ENCODE assay signal across 1 cellular context in the genomic region with DNA sequence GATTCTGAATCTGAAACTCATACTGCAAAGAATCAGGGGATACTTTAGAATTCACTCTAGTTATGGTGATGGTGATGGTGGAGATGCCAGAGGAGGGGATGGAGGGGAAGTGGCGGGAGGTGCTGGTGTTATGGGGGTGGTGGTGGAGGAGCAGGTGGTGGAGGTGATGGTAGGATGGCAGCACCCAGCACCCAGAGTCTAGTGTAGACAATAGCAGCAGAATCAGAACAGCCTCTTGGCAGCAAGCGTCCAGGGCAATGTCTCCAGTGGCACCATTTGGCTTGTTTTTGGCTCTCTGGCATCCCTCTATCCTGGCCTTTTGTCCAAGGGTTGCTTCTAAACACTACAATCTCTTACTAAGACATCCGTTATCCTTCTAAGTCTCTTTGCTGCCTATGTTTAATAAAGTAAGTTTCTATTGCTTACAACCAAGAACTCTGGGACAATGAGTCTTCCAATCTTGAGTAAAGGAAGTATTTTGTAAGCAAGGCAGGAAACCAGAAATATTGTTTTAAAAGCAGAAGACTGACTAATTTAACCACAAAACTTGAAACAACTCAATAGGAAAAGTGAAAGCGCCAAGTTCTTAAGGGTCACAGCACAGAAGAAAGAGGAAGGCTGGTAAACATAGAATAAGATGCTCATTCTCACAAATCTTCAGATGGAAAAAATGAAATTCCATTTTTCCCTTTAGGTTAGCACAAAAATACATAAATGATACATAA.
TF ChIP-seq lines count a peak whose summit lies in the region.

No MANE protein-coding gene starts in this region.

TF ChIP-seq in SK-N-SH treated with all-trans-retinoic acid at 6 μM for 48 hours, 23 proteins besides CTCF, POLR2A, EP300 and RAD21:
- no peak for TF ChIP-seq SNAI2 (CRISPR knock-in tag; IDR thresholded peaks at IDR 0.05)
- no peak for TF ChIP-seq OSR1 (CRISPR knock-in tag; IDR thresholded peaks at IDR 0.05)
- no peak for TF ChIP-seq GLIS3 (CRISPR knock-in tag; IDR thresholded peaks at IDR 0.05)
- no peak for TF ChIP-seq TSHZ2 (CRISPR knock-in tag; IDR thresholded peaks at IDR 0.05)
- TF ChIP-seq PATZ1 (CRISPR knock-in tag; IDR thresholded peaks at IDR 0.05; ENCODE audit: borderline replicate concordance): no peak
- TF ChIP-seq, protein P1, sequence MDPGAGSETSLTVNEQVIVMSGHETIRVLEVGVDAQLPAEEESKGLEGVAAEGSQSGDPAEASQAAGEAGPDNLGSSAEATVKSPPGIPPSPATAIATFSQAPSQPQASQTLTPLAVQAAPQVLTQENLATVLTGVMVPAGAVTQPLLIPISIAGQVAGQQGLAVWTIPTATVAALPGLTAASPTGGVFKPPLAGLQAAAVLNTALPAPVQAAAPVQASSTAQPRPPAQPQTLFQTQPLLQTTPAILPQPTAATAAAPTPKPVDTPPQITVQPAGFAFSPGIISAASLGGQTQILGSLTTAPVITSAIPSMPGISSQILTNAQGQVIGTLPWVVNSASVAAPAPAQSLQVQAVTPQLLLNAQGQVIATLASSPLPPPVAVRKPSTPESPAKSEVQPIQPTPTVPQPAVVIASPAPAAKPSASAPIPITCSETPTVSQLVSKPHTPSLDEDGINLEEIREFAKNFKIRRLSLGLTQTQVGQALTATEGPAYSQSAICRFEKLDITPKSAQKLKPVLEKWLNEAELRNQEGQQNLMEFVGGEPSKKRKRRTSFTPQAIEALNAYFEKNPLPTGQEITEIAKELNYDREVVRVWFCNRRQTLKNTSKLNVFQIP (CRISPR knock-in tag; IDR thresholded peaks at IDR 0.05; ENCODE audit: borderline replicate concordance, low read depth): no peak
- TF ChIP-seq CSDC2 (CRISPR knock-in tag; IDR thresholded peaks at IDR 0.05): no peak
- TF ChIP-seq CSRNP3 (CRISPR knock-in tag; IDR thresholded peaks at IDR 0.05): no peak
- no peak for TF ChIP-seq PPARA (CRISPR knock-in tag; IDR thresholded peaks at IDR 0.05; ENCODE audit: borderline replicate concordance)
- no peak for TF ChIP-seq ZFP30 (CRISPR knock-in tag; IDR thresholded peaks at IDR 0.05)
- no peak for TF ChIP-seq TOX (CRISPR knock-in tag; IDR thresholded peaks at IDR 0.05; ENCODE audit: borderline replicate concordance)
- no peak for TF ChIP-seq TCF4 (CRISPR knock-in tag; IDR thresholded peaks at IDR 0.05; ENCODE audit: borderline replicate concordance)
- TF ChIP-seq ESRRG (CRISPR knock-in tag; IDR thresholded peaks at IDR 0.05): no peak
- TF ChIP-seq ZC3H10 (CRISPR knock-in tag; IDR thresholded peaks at IDR 0.05): no peak
- TF ChIP-seq BACH2 (CRISPR knock-in tag; IDR thresholded peaks at IDR 0.05; ENCODE audit: borderline replicate concordance): no peak
- no peak for TF ChIP-seq ZNF8 (CRISPR knock-in tag; IDR thresholded peaks at IDR 0.05)
- no peak for TF ChIP-seq ZNF70 (CRISPR knock-in tag; IDR thresholded peaks at IDR 0.05)
- no peak for TF ChIP-seq ZNF565 (CRISPR knock-in tag; conservative IDR thresholded peaks at IDR 0.05; ENCODE audit: low read depth)
- no peak for TF ChIP-seq ZFP3 (CRISPR knock-in tag; IDR thresholded peaks at IDR 0.05)
- TF ChIP-seq ARNTL (CRISPR knock-in tag; IDR thresholded peaks at IDR 0.05; ENCODE audit: borderline replicate concordance, low read depth): no peak
